Comparison of ENCODE assay signal across 24 cellular contexts in genomic region chr4:55611358-55612059, GRCh38. TPM values are rescaled to one million over a fixed set of nuclear protein-coding genes. Genes with fewer than 3 reads are reported as not detected.
A peak's percentile ranks its signal among the peaks of the same experiment; 100 is the strongest.
DNase-seq lines count a peak whose midpoint lies in the region; ATAC-seq, FAIRE-seq and TF ChIP-seq lines count a peak whose summit lies in the region.
"Had no signal": no experiment of that assay in that cellular context is flagged by ENCODE, and none has a peak within 500 bp of the region (broad histone marks: within the 10 kb centered on the region; RNA-seq: fewer than 3 reads in every experiment).

No MANE protein-coding gene starts in this region.

- H3K4me1 Mint-ChIP-seq in T-helper 17 cell: peaks cover 12% of the 10 kb centered on the region
- H3K4me1 Mint-ChIP-seq: IgD-negative memory B cell had no signal

- no peak overlapping the region for H3K9ac ChIP-seq in mammary epithelial cell (ENCODE audit: insufficient read depth, low read length)
- H3K9ac ChIP-seq: BLaER1 treated with 17β-estradiol and CSF1 and Interleukin-3, amounts not matched to agents 10 nM and 100 nM had no signal

- 75% methylated on average over 3 of the region's 3 CpGs for WGBS in mammary epithelial cell (ENCODE audit: low coverage, missing lambda C conversion rate)
- WGBS in lower leg skin, 2 donors: 84 to 88% methylated on average over 3 of the region's 3 CpGs

- dilution Hi-C loops in mammary epithelial cell (cut with HindIII; ENCODE audit: low sequenced_read_pairs): no loop called here

- H3K36me3 Mint-ChIP-seq in T-helper 17 cell (ENCODE audit: low read depth): no peaks in the 10 kb centered on the region
- H3K36me3 Mint-ChIP-seq: CD8-positive, alpha-beta memory T cell; IgD-negative memory B cell had no signal

- ATAC-seq in T-helper 17 cell: no peak
- ATAC-seq: GM23338, HCT116 had no signal

- in situ Hi-C loops in mammary epithelial cell (cut with MboI; ENCODE audit: low sequenced_read_pairs in 2 of 2): no loop called here

- peaks cover 36% of the 10 kb centered on the region for H3K4me1 ChIP-seq in mammary epithelial cell (ENCODE audit: insufficient read depth, low read length)

- no peaks in the 10 kb centered on the region for H4K20me1 ChIP-seq in mammary epithelial cell (ENCODE audit: insufficient read depth, low read length)
- H4K20me1 ChIP-seq: BLaER1 treated with 17β-estradiol and CSF1 and Interleukin-3, amounts not matched to agents 10 nM and 100 nM had no signal

- DNase-seq in RWPE1 (ENCODE audit: low spot score) (no peak), mammary epithelial cell (peak; percentile 50), fibroblast of mammary gland (ENCODE audit: low read depth) (peak; percentile 4), urothelium cell line (ENCODE audit: low spot score) (no peak), lower leg skin (ENCODE audit: low spot score in 2 of 2) (no peak), T-helper 17 cell (no peak), NCI-H187 treated with DMSO at 0.1 percent for 48 hours (lab: John Stamatoyannopoulos, UW) (no peak)
- DNase-seq: CD8-positive, alpha-beta memory T cell; DMS53; EL; NCI-H1105 treated with DMSO at 0.1 percent for 48 hours; NCI-H1694; NCI-H510A; NCI-H748 treated with DMSO at 0.1 percent for 48 hours; NK-92 treated with Interleukin-12 subunit alpha and Interleukin-12 subunit beta, amount 100 ng/mL, for 24 hours; SHP77 treated with DMSO at 0.1 percent for 48 hours had no signal

- H3K27ac ChIP-seq in RWPE1: peak overlapping the region; percentile 53
- H3K27ac ChIP-seq in mammary epithelial cell (ENCODE audit: insufficient read depth, low read depth, low read length): peak overlapping the region; percentile 26
- H3K27ac ChIP-seq: BLaER1 treated with 17β-estradiol and CSF1 and Interleukin-3, amounts not matched to agents 10 nM and 100 nM had no signal

- no peak for TF ChIP-seq POLR2A in lower leg skin (IDR thresholded peaks at IDR 0.05)

- FAIRE-seq in urothelium cell line (lab: Jason Lieb, UNC): peak; percentile 17
- FAIRE-seq: GM12892, GM18507 had no signal

- intact Hi-C loops in mammary epithelial cell (cut with micrococcal nuclease): no loop called here
- intact Hi-C loops in lower leg skin (cut with DNase I; ENCODE audit: low total_unique reads): no loop called here

- TSS peak; percentile 42 for BruUV-seq in mammary epithelial cell (replicated peaks; lab: Mats Ljungman, UMichigan)

- H3K4me2 ChIP-seq in mammary epithelial cell (ENCODE audit: insufficient read depth, low read depth, low read length): no peak overlapping the region
- H3K4me2 ChIP-seq: BLaER1 treated with 17β-estradiol and CSF1 and Interleukin-3, amounts not matched to agents 10 nM and 100 nM; GM23338 had no signal

- no peak overlapping the region for H2AFZ ChIP-seq in mammary epithelial cell (ENCODE audit: low read depth, low read length)
- H2AFZ ChIP-seq: GM23338 had no signal

- CTCF ChIA-PET in RWPE1 (lab: Yijun Ruan, JAX) (no interaction called here), mammary epithelial cell (lab: Charles Lee; ENCODE audit: low non-redundant PET) (no interaction called here)

- no peak overlapping the region for H3K27ac Mint-ChIP-seq in T-helper 17 cell
- H3K27ac Mint-ChIP-seq: GM23338, IgD-negative memory B cell had no signal

- H3K4me3 ChIP-seq in mammary epithelial cell (replicated peaks in 1 of 3; ENCODE audit: insufficient read depth in 1 of 3, low read depth in 2 of 3, low read length in 3 of 3) (no peak overlapping the region), fibroblast of mammary gland (ENCODE audit: control insufficient read depth, low read depth, low read length) (no peak overlapping the region), lower leg skin (ENCODE audit: low read depth, poor library complexity, severe bottlenecking) (no peak overlapping the region)
- H3K4me3 ChIP-seq: BLaER1 treated with 17β-estradiol and CSF1 and Interleukin-3, amounts not matched to agents 10 nM and 100 nM; GM23338 had no signal

- POLR2A ChIA-PET in RWPE1 (lab: Yijun Ruan, JAX; ENCODE audit: low non-redundant PET): no interaction called here

- H3K27me3 ChIP-seq in mammary epithelial cell (ENCODE audit: insufficient read depth, low read length): no peaks in the 10 kb centered on the region
- H3K27me3 ChIP-seq: BLaER1 treated with 17β-estradiol and CSF1 and Interleukin-3, amounts not matched to agents 10 nM and 100 nM had no signal

- TF ChIP-seq CTCF in RWPE1 (conservative IDR thresholded peaks at IDR 0.05; ENCODE audit: low read depth): no peak
- no peak for TF ChIP-seq CTCF in mammary epithelial cell (conservative IDR thresholded peaks at IDR 0.05 in 1 of 2, IDR thresholded peaks at IDR 0.05 in 1 of 2; ENCODE audit: extremely low read depth in 1 of 2, insufficient read depth in 1 of 2, low read depth in 1 of 2, low read length in 2 of 2)
- TF ChIP-seq CTCF in fibroblast of mammary gland (conservative IDR thresholded peaks at IDR 0.05; ENCODE audit: control insufficient read depth, insufficient read depth, low read depth, low read length): no peak
- TF ChIP-seq CTCF in lower leg skin (IDR thresholded peaks at IDR 0.05): no peak

- H3K27me3 Mint-ChIP-seq in T-helper 17 cell: peaks cover 6% of the 10 kb centered on the region
- H3K27me3 Mint-ChIP-seq: IgD-negative memory B cell had no signal

- H3K36me3 ChIP-seq in mammary epithelial cell (ENCODE audit: insufficient read depth, low read length): no peaks in the 10 kb centered on the region
- H3K36me3 ChIP-seq: BLaER1 treated with 17β-estradiol and CSF1 and Interleukin-3, amounts not matched to agents 10 nM and 100 nM had no signal

- H3K79me2 ChIP-seq in mammary epithelial cell (ENCODE audit: insufficient read depth, low read length): no peaks in the 10 kb centered on the region

- H3K4me3 Mint-ChIP-seq in T-helper 17 cell: no peak overlapping the region
- H3K4me3 Mint-ChIP-seq: CD8-positive, alpha-beta memory T cell; GM23338; IgD-negative memory B cell had no signal

- H3K9me3 ChIP-seq in mammary epithelial cell (replicated peaks; ENCODE audit: insufficient read depth, low read length) (no peaks in the 10 kb centered on the region), T-helper 17 cell (ENCODE audit: control insufficient read depth, low read length, poor library complexity, severe bottlenecking) (no peaks in the 10 kb centered on the region)
- H3K9me3 ChIP-seq: BLaER1 treated with 17β-estradiol and CSF1 and Interleukin-3, amounts not matched to agents 10 nM and 100 nM had no signal

RNA-seq across cellular contexts. Expression of gene PDCL2, which starts 19.5 kb away (rescaled TPM):
- total RNA-seq in mammary epithelial cell: not detected
- polyA plus RNA-seq in mammary epithelial cell: not detected
- not detected for polyA minus RNA-seq in mammary epithelial cell
- total RNA-seq in lower leg skin: not detected
- total RNA-seq in T-helper 17 cell: not detected
- total RNA-seq: CD8-positive, alpha-beta memory T cell; LHCN-M2; OCI-LY7 had no signal
- polyA plus RNA-seq: CD8-positive, alpha-beta memory T cell; IgD-negative memory B cell had no signal

RNA-seq across cellular contexts. Expression of gene NMU, which starts 24.6 kb away (rescaled TPM):
- total RNA-seq in mammary epithelial cell (1 to 10 TPM in 1 of 2 donors, not detected in 1; 1.7 TPM), lower leg skin (10 to 100 TPM; 21.7 to 30.3 (median 26.7) TPM), T-helper 17 cell (not detected)
- 5.6 TPM for polyA plus RNA-seq in mammary epithelial cell
- not detected for polyA minus RNA-seq in mammary epithelial cell
- total RNA-seq: CD8-positive, alpha-beta memory T cell; OCI-LY7 had no signal

Comparison
In these comparisons a context has a peak if more than half of its experiments do, and no peak if none do; other contexts are left out.
1. DNase-seq: peak in mammary epithelial cell (single experiment) and fibroblast of mammary gland (single experiment); none in RWPE1 (single experiment), urothelium cell line (single experiment), lower leg skin (0 of 2), T-helper 17 cell (0 of 3) and NCI-H187 treated with DMSO at 0.1 percent for 48 hours (single experiment).
2. RNA of gene NMU, which starts 24.6 kb away (total RNA-seq): 21.7 to 30.3 TPM in lower leg skin; 1.7 TPM in mammary epithelial cell and not detected in T-helper 17 cell; every median in the first group is over 4 times any median in the second.